In the genomic region with DNA sequence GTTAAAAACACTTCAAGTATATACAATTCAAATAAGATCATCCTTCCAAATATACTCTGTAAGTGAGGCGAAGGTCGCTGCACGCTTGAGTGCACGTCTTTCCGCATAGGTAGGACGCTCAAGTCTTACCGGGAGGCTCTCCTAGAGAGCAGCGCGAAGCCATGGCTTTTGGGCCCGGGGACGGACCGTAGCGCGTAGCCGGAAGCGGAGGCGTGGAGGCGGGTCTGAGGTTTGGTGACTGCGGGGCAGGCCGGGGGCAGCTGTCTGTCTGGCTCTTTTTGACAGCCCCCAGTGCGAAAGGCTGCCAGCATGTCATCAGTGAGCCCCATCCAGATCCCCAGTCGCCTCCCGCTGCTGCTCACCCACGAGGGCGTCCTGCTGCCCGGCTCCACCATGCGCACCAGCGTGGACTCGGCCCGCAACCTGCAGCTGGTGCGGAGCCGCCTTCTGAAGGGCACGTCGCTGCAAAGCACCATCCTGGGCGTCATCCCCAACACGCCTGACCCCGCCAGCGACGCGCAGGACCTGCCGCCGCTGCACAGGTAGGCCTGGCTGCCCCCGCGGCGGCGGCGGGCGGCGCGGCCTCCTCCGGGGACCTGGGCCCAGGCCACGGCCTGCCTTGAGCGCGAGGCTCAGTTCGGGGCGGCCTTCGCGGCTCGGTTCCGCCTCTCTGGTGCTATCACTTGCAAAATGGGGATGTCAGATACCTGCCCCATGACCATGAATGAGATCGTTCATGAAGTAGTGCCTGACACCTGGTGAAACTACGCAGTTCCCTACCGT, we compare ENCODE assay signal across 8 cellular contexts. TPM values are rescaled to one million over a fixed set of nuclear protein-coding genes. Genes with fewer than 3 reads are reported as not detected.
DNase-seq lines count a peak whose midpoint lies in the region; ATAC-seq, FAIRE-seq and TF ChIP-seq lines count a peak whose summit lies in the region.

A gene with protein sequence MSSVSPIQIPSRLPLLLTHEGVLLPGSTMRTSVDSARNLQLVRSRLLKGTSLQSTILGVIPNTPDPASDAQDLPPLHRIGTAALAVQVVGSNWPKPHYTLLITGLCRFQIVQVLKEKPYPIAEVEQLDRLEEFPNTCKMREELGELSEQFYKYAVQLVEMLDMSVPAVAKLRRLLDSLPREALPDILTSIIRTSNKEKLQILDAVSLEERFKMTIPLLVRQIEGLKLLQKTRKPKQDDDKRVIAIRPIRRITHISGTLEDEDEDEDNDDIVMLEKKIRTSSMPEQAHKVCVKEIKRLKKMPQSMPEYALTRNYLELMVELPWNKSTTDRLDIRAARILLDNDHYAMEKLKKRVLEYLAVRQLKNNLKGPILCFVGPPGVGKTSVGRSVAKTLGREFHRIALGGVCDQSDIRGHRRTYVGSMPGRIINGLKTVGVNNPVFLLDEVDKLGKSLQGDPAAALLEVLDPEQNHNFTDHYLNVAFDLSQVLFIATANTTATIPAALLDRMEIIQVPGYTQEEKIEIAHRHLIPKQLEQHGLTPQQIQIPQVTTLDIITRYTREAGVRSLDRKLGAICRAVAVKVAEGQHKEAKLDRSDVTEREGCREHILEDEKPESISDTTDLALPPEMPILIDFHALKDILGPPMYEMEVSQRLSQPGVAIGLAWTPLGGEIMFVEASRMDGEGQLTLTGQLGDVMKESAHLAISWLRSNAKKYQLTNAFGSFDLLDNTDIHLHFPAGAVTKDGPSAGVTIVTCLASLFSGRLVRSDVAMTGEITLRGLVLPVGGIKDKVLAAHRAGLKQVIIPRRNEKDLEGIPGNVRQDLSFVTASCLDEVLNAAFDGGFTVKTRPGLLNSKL (plus strand): TSS at position 221 of the 783 bp plus-strand sequence. CDS start 89 bp downstream, at position 310.

- H3K9me3 ChIP-seq in astrocyte (ENCODE audit: insufficient read depth, low read depth, low read length) (peaks cover 3% of the 10 kb centered on the region), vagina (no peaks in the 10 kb centered on the region)

- peak within 1 kb of the TSS; percentile 92 for H3K4me2 ChIP-seq in astrocyte (ENCODE audit: low read length)

- H3K36me3 Mint-ChIP-seq in astrocyte (ENCODE audit: low read depth, unreplicated experiment): no peaks in the 10 kb centered on the region

- intact Hi-C loops in vagina (cut with DNase I): loop anchor here (10.0 kb wide), 1 partner anchor 371 kb away; a partner anchor contains a TSS

- peak within 1 kb of the TSS; percentile 95 for H3K4me3 Mint-ChIP-seq in astrocyte (ENCODE audit: unreplicated experiment)

- H3K79me2 ChIP-seq in astrocyte (ENCODE audit: insufficient read depth, low read length): peaks cover 54% of the 10 kb centered on the region

- peak; percentile 31 to 51 for DNase-seq in NCI-H187 (lab: John Stamatoyannopoulos, UW)
- DNase-seq in T-helper 22 cell (ENCODE audit: low read depth): peak; percentile 78
- peak; percentile 84 for DNase-seq in astrocyte (ENCODE audit: low read depth)
- DNase-seq in hepatic stellate cell (ENCODE audit: low spot score): peak; percentile 84
- no peak for DNase-seq in vagina (ENCODE audit: extremely low spot score in 2 of 2)

- H3K27me3 Mint-ChIP-seq in astrocyte (ENCODE audit: low read depth, unreplicated experiment): no peaks in the 10 kb centered on the region

- H3K27ac Mint-ChIP-seq in astrocyte (ENCODE audit: unreplicated experiment): peak within 1 kb of the TSS; percentile 74

- peak; percentile 75 for TF ChIP-seq POLR2A in GM18505 (IDR thresholded peaks at IDR 0.05; ENCODE audit: borderline replicate concordance, extremely low read depth, insufficient read depth, insufficient read length)
- no peak for TF ChIP-seq POLR2A in vagina (IDR thresholded peaks at IDR 0.05)

- H3K36me3 ChIP-seq in astrocyte (ENCODE audit: insufficient read depth, low read length) (no peaks in the 10 kb centered on the region), rectal smooth muscle tissue (ENCODE audit: control insufficient read depth, insufficient read depth, low read length) (no peaks in the 10 kb centered on the region), vagina (no peaks in the 10 kb centered on the region)

- H3K4me1 ChIP-seq in astrocyte (ENCODE audit: insufficient read depth, low read length) (peaks cover 15% of the 10 kb centered on the region), rectal smooth muscle tissue (ENCODE audit: control insufficient read depth, insufficient read depth, low read length) (peaks cover 10% of the 10 kb centered on the region), vagina (peaks cover 35% of the 10 kb centered on the region)

- H2AFZ ChIP-seq in astrocyte (ENCODE audit: low read depth, low read length): peak within 1 kb of the TSS; percentile 100

- peaks cover 2% of the 10 kb centered on the region for H3K9me3 Mint-ChIP-seq in astrocyte (ENCODE audit: unreplicated experiment)

- no peak for TF ChIP-seq CTCF in astrocyte (IDR thresholded peaks at IDR 0.05; ENCODE audit: insufficient read depth, low read depth, low read length)
- no peak for TF ChIP-seq CTCF in vagina (IDR thresholded peaks at IDR 0.05)

- H3K27me3 ChIP-seq in astrocyte (ENCODE audit: insufficient read depth, low read length) (no peaks in the 10 kb centered on the region), rectal smooth muscle tissue (ENCODE audit: control insufficient read depth, insufficient read depth, low read length) (no peaks in the 10 kb centered on the region), vagina (no peaks in the 10 kb centered on the region)

- H3K4me3 ChIP-seq in astrocyte (ENCODE audit: insufficient read depth, low read depth, low read length) (peak within 1 kb of the TSS; percentile 96), rectal smooth muscle tissue (ENCODE audit: low read length) (peak within 1 kb of the TSS; percentile 91), vagina (peak within 1 kb of the TSS; percentile 71 to 73)

- H3K9ac ChIP-seq in astrocyte (ENCODE audit: low read length) (peak within 1 kb of the TSS; percentile 92), rectal smooth muscle tissue (ENCODE audit: low read length) (peak within 1 kb of the TSS; percentile 89)

- no peak for FAIRE-seq in astrocyte (lab: Jason Lieb, UNC)

- H4K20me1 ChIP-seq in astrocyte (ENCODE audit: insufficient read depth, low read length): peaks cover 45% of the 10 kb centered on the region

- peaks cover 10% of the 10 kb centered on the region for H3K4me1 Mint-ChIP-seq in astrocyte (ENCODE audit: low read depth, unreplicated experiment)

- ATAC-seq in GM18505 (IDR thresholded peaks at IDR 0.05; ENCODE audit: unreplicated experiment) (peak; percentile 97), HG02938 (IDR thresholded peaks at IDR 0.05; ENCODE audit: unreplicated experiment) (peak; percentile 92)

- H3K27ac ChIP-seq in astrocyte (ENCODE audit: low read depth, low read length) (peak within 1 kb of the TSS; percentile 87), rectal smooth muscle tissue (ENCODE audit: low read depth, low read length) (peak within 1 kb of the TSS; percentile 75), vagina (peak within 1 kb of the TSS; percentile 64)

RNA-seq across cellular contexts. Expression of the gene that starts here (rescaled TPM):
- 50.5 and 50.7 TPM in 2 replicates for total RNA-seq in astrocyte
- 40.3 TPM for total RNA-seq in vagina

Comparison
In these comparisons a context has a peak if more than half of its experiments do, and no peak if none do; other contexts are left out.
1. DNase-seq: peak in NCI-H187 (2 of 2), T-helper 22 cell (single experiment), astrocyte (single experiment) and hepatic stellate cell (single experiment); none in vagina (0 of 2).
2. Peak in every context shown above with its lines, with median percentiles within 50 percentile points of each other: H3K27ac ChIP-seq and H3K4me3 ChIP-seq.